ENCODE assay signal across 2 cellular contexts in genomic region chr1:226104671-226105121, GRCh38.
TF ChIP-seq lines count a peak whose summit lies in the region.

No MANE protein-coding gene starts in this region.

TF ChIP-seq in PFSK-1, 5 proteins besides CTCF, POLR2A, EP300 and RAD21 (continued from another document):
- peak in 1 of 2 experiments; percentile 21; a peak in 1 of 4 replicates for TF ChIP-seq REST (IDR thresholded peaks at IDR 0.05; ENCODE audit: insufficient read depth in 1 of 2, low read depth in 2 of 2, low read length in 2 of 2)
- peak; percentile 71; the same call in 1 of the 2 replicates for TF ChIP-seq SIN3A (IDR thresholded peaks at IDR 0.05; ENCODE audit: borderline replicate concordance, insufficient read depth, low read length)
- no peak for TF ChIP-seq POLR2AphosphoS5 (IDR thresholded peaks at IDR 0.05; ENCODE audit: low read depth, low read length)
- TF ChIP-seq FOXP2 (optimal IDR thresholded peaks at IDR 0.05; ENCODE audit: borderline replicate concordance, extremely low read depth, extremely low read length, insufficient read depth) = no peak

TF ChIP-seq in H1, 55 proteins besides CTCF, POLR2A, EP300 and RAD21:
- TF ChIP-seq CHD7 (IDR thresholded peaks at IDR 0.05; ENCODE audit: insufficient replicate concordance, low read length) (no peak), E2F6 (IDR thresholded peaks at IDR 0.05) (no peak), SP2 (IDR thresholded peaks at IDR 0.05; ENCODE audit: low read length) (no peak), BACH1 (IDR thresholded peaks at IDR 0.05; ENCODE audit: low read length) (no peak), MAFK (IDR thresholded peaks at IDR 0.05; ENCODE audit: low read depth, low read length) (no peak), SIRT6 (IDR thresholded peaks at IDR 0.05; ENCODE audit: low read length) (no peak), JUND (IDR thresholded peaks at IDR 0.05; ENCODE audit: low read length) (no peak), HDAC2 (IDR thresholded peaks at IDR 0.05; ENCODE audit: borderline replicate concordance in 1 of 2, low read depth in 2 of 2, low read length in 2 of 2) (no peak), TAF1 (IDR thresholded peaks at IDR 0.05; ENCODE audit: low read depth, low read length) (no peak), CEBPB (IDR thresholded peaks at IDR 0.05; ENCODE audit: low read depth, low read length) (no peak), NRF1 (IDR thresholded peaks at IDR 0.05; ENCODE audit: low read depth, low read length) (no peak), BRCA1 (IDR thresholded peaks at IDR 0.05; ENCODE audit: low read depth, low read length) (no peak), ZNF274 (IDR thresholded peaks at IDR 0.05; ENCODE audit: borderline replicate concordance, extremely low read depth, low read length) (no peak), TEAD4 (IDR thresholded peaks at IDR 0.05; ENCODE audit: low read depth, low read length) (no peak), POLR2AphosphoS5 (IDR thresholded peaks at IDR 0.05; ENCODE audit: low read depth, low read length) (no peak), CBX8 (IDR thresholded peaks at IDR 0.05; ENCODE audit: borderline replicate concordance, low read depth, low read length) (no peak), TBP (IDR thresholded peaks at IDR 0.05; ENCODE audit: low read depth, low read length) (no peak), TAF7 (optimal IDR thresholded peaks at IDR 0.05; ENCODE audit: borderline replicate concordance, low read depth, low read length) (no peak), SP4 (IDR thresholded peaks at IDR 0.05; ENCODE audit: low read length) (no peak)
